8 cellular contexts compared by ENCODE assay signal in genomic region chr2:172864182-172864581, GRCh38.
DNase-seq lines count a peak whose midpoint lies in the region; ATAC-seq and TF ChIP-seq lines count a peak whose summit lies in the region.

No MANE protein-coding gene starts in this region.

- H3K36me3 Mint-ChIP-seq in activated naive CD4-positive, alpha-beta T cell treated with anti-CD3 and anti-CD28 coated beads, Interleukin-2, amount 10 ng/mL, durations not matched to agents 7 days and 5 days: no peaks in the 10 kb centered on the region
- no peaks in the 10 kb centered on the region for H3K36me3 Mint-ChIP-seq in T-helper 2 cell treated with Interferon-gamma antibody and Interleukin-4, amounts not matched to agents 5 μg/mL and 100 μg/mL, for 36 hours (ENCODE audit: low read depth)

- intact Hi-C loops in A673 (cut with micrococcal nuclease; ENCODE audit: unreplicated experiment) (loop anchor here (2.0 to 10.0 kb wide), 2 partner anchors 69 to 1481 kb away; no protein-coding TSS in a partner anchor), left ventricle myocardium superior (cut with micrococcal nuclease) (no loop called here), spleen (cut with DNase I; ENCODE audit: low total_unique reads) (loop anchor here (5.0 kb wide), 1 partner anchor 68 kb away; no protein-coding TSS in a partner anchor)

- no peak overlapping the region for H3K4me3 Mint-ChIP-seq in activated naive CD4-positive, alpha-beta T cell treated with anti-CD3 and anti-CD28 coated beads, Interleukin-2, amount 10 ng/mL, durations not matched to agents 7 days and 5 days
- H3K4me3 Mint-ChIP-seq in T-helper 2 cell treated with Interferon-gamma antibody and Interleukin-4, amounts not matched to agents 5 μg/mL and 100 μg/mL, for 36 hours: no peak overlapping the region

- H3K9me3 ChIP-seq in A673 (ENCODE audit: low read depth, low read length, poor library complexity, severe bottlenecking): no peaks in the 10 kb centered on the region
- no peaks in the 10 kb centered on the region for H3K9me3 ChIP-seq in spleen

- H3K27me3 ChIP-seq in A673 (replicated peaks; ENCODE audit: insufficient read depth, low read depth, low read length, poor library complexity): peaks cover 41% of the 10 kb centered on the region
- peaks cover 0 to 21% (median 0%) of the 10 kb centered on the region in 7 donors for H3K27me3 ChIP-seq in spleen (replicated peaks in 1 of 7)

- no peak overlapping the region for H3K27ac Mint-ChIP-seq in activated naive CD4-positive, alpha-beta T cell treated with anti-CD3 and anti-CD28 coated beads, Interleukin-2, amount 10 ng/mL, durations not matched to agents 7 days and 5 days
- no peak overlapping the region for H3K27ac Mint-ChIP-seq in T-helper 2 cell treated with Interferon-gamma antibody and Interleukin-4, amounts not matched to agents 5 μg/mL and 100 μg/mL, for 36 hours

- no peak for TF ChIP-seq POLR2A in spleen (IDR thresholded peaks at IDR 0.05)

- H3K4me1 Mint-ChIP-seq in activated naive CD4-positive, alpha-beta T cell treated with anti-CD3 and anti-CD28 coated beads, Interleukin-2, amount 10 ng/mL, durations not matched to agents 7 days and 5 days: no peaks in the 10 kb centered on the region
- H3K4me1 Mint-ChIP-seq in T-helper 2 cell treated with Interferon-gamma antibody and Interleukin-4, amounts not matched to agents 5 μg/mL and 100 μg/mL, for 36 hours (ENCODE audit: low read depth): no peaks in the 10 kb centered on the region

- H3K36me3 ChIP-seq in A673 (ENCODE audit: insufficient read depth, low read length, poor library complexity, severe bottlenecking) (no peaks in the 10 kb centered on the region), spleen (no peaks in the 10 kb centered on the region)

- no TSS peak for BruUV-seq in A673 (replicated peaks; lab: Mats Ljungman, UMichigan)

- TF ChIP-seq CTCF in A673 (conservative IDR thresholded peaks at IDR 0.05; ENCODE audit: low read depth, low read length): peak; percentile 74
- TF ChIP-seq CTCF in GM13977 (IDR thresholded peaks at IDR 0.05; ENCODE audit: extremely low read depth, insufficient read depth, missing control alignments): peak; percentile 75
- TF ChIP-seq CTCF in spleen (IDR thresholded peaks at IDR 0.05 in 8 of 11, conservative IDR thresholded peaks at IDR 0.05 in 3 of 11): peak in 9 of 11 experiments; percentile 26 to 65 (median 49)

- H3K9me3 Mint-ChIP-seq in activated naive CD4-positive, alpha-beta T cell treated with anti-CD3 and anti-CD28 coated beads, Interleukin-2, amount 10 ng/mL, durations not matched to agents 7 days and 5 days: no peaks in the 10 kb centered on the region
- no peaks in the 10 kb centered on the region for H3K9me3 Mint-ChIP-seq in T-helper 2 cell treated with Interferon-gamma antibody and Interleukin-4, amounts not matched to agents 5 μg/mL and 100 μg/mL, for 36 hours

- no peak overlapping the region for H3K4me3 ChIP-seq in A673 (ENCODE audit: low read depth, low read length, poor library complexity, severe bottlenecking)
- H3K4me3 ChIP-seq in spleen: no peak overlapping the region

- ATAC-seq in left ventricle myocardium superior (peak; percentile 75), GM21423 (IDR thresholded peaks at IDR 0.05; ENCODE audit: unreplicated experiment) (no peak)

- H3K27ac ChIP-seq in A673 (ENCODE audit: low read depth, low read length, poor library complexity, severe bottlenecking) (no peak overlapping the region), spleen (no peak overlapping the region)

- POLR2A ChIA-PET in A673 (lab: Charles Lee; ENCODE audit: low non-redundant PET): no interaction called here

- CTCF ChIA-PET in A673 (lab: Charles Lee): no interaction called here
- CTCF ChIA-PET in activated naive CD4-positive, alpha-beta T cell treated with anti-CD3 and anti-CD28 coated beads, Interleukin-2, amount 10 ng/mL, durations not matched to agents 7 days and 5 days (lab: Charles Lee): interaction anchor here (0.8 to 4.6 kb wide), 3 partner anchors 15 to 109 kb away, joined by 3 to 38 read pairs (median 5); no protein-coding TSS in a partner anchor

- H3K4me1 ChIP-seq in A673 (ENCODE audit: insufficient read depth, low read length, poor library complexity, severe bottlenecking) (no peaks in the 10 kb centered on the region), spleen (peaks cover 0 to 15% (median 2%) of the 10 kb centered on the region in 6 donors)

- peak; percentile 56 for DNase-seq in A673 (ENCODE audit: low spot score)
- DNase-seq in GM13977 (ENCODE audit: low spot score): peak; percentile 36
- DNase-seq in NCI-H82 treated with DMSO at 0.1 percent for 48 hours (lab: John Stamatoyannopoulos, UW; ENCODE audit: unreplicated experiment): peak; percentile 21
- peak; percentile 57 for DNase-seq in activated naive CD4-positive, alpha-beta T cell treated with anti-CD3 and anti-CD28 coated beads, Interleukin-2, amount 10 ng/mL, durations not matched to agents 7 days and 5 days
- DNase-seq in left ventricle myocardium superior: peak; percentile 64
- no peak for DNase-seq in spleen
- DNase-seq in T-helper 2 cell treated with Interferon-gamma antibody and Interleukin-4, amounts not matched to agents 5 μg/mL and 100 μg/mL, for 36 hours (ENCODE audit: low spot score): no peak

- in situ Hi-C loops in GM13977 (cut with MboI; ENCODE audit: low pct_unique_long_range_greater_than_20kb, low sequenced_read_pairs, unreplicated experiment): loop anchor here (10.0 kb wide), 1 partner anchor 71 kb away; no protein-coding TSS in a partner anchor

- WGBS in spleen, 5 donors: 41 to 66% (median 51%) methylated on average over 5 of the region's 5 CpGs

- peaks cover 9% of the 10 kb centered on the region for H3K27me3 Mint-ChIP-seq in activated naive CD4-positive, alpha-beta T cell treated with anti-CD3 and anti-CD28 coated beads, Interleukin-2, amount 10 ng/mL, durations not matched to agents 7 days and 5 days
- peaks cover 15% of the 10 kb centered on the region for H3K27me3 Mint-ChIP-seq in T-helper 2 cell treated with Interferon-gamma antibody and Interleukin-4, amounts not matched to agents 5 μg/mL and 100 μg/mL, for 36 hours (ENCODE audit: low read depth)

Comparison
In these comparisons a context has a peak if more than half of its experiments do, and no peak if none do; other contexts are left out.
1. DNase-seq: peak in A673 (single experiment), GM13977 (single experiment), NCI-H82 treated with DMSO at 0.1 percent for 48 hours (single experiment), activated naive CD4-positive, alpha-beta T cell treated with anti-CD3 and anti-CD28 coated beads, Interleukin-2, amount 10 ng/mL, durations not matched to agents 7 days and 5 days (single experiment) and left ventricle myocardium superior (single experiment); none in spleen (single experiment) and T-helper 2 cell treated with Interferon-gamma antibody and Interleukin-4, amounts not matched to agents 5 μg/mL and 100 μg/mL, for 36 hours (single experiment).
2. Peak in every context shown above with its lines, with median percentiles within 50 percentile points of each other: CTCF ChIP-seq.